In genomic region chr4:170087163-170087700, GRCh38 we compare ENCODE assay signal across 32 cellular contexts. TPM values are rescaled to one million over a fixed set of nuclear protein-coding genes. Genes with fewer than 3 reads are reported as not detected.
DNase-seq lines count a peak whose midpoint lies in the region; FAIRE-seq and TF ChIP-seq lines count a peak whose summit lies in the region.
"Had no signal": no experiment of that assay in that cellular context is flagged by ENCODE, and none has a peak within 500 bp of the region (broad histone marks: within the 10 kb centered on the region; RNA-seq: fewer than 3 reads in every experiment).

No MANE protein-coding gene starts in this region.

- WGBS in transverse colon (ENCODE audit: low coverage in 1 of 2), 2 donors = 70 to 73% methylated on average over 4 of the region's 4 CpGs

- no peaks in the 10 kb centered on the region for H3K9me3 ChIP-seq in transverse colon
- H3K9me3 ChIP-seq: body of pancreas, esophagus muscularis mucosa, HAP-1, SJCRH30, spleen had no signal

- no peak overlapping the region for H3K4me3 ChIP-seq in choroid plexus epithelial cell (ENCODE audit: low read depth, low read length)
- no peak overlapping the region for H3K4me3 ChIP-seq in transverse colon
- H3K4me3 ChIP-seq: BLaER1 treated with 17β-estradiol and CSF1 and Interleukin-3, amounts not matched to agents 10 nM and 100 nM; body of pancreas; esophagus muscularis mucosa; HAP-1; SJCRH30; spleen had no signal

- intact Hi-C loops in transverse colon (cut with DNase I; ENCODE audit: low total_unique reads) = no loop called here

- in situ Hi-C loops in transverse colon (cut with MboI; ENCODE audit: low pct_ligation_motif_present in 1 of 4, low pct_unique_long_range_greater_than_20kb in 1 of 4, low sequenced_read_pairs in 3 of 4) = no loop called here

- H3K4me3 Mint-ChIP-seq in neural crest cell = peak overlapping the region; percentile 71
- H3K4me3 Mint-ChIP-seq: activated CD8-positive, alpha-beta T cell treated with anti-CD3 and anti-CD28 coated beads for 36 hours; activated naive CD8-positive, alpha-beta T cell treated with anti-CD3 and anti-CD28 coated beads for 36 hours; naive B cell; stimulated activated effector memory CD8-positive, alpha-beta T cell treated with anti-CD3 and anti-CD28 coated beads, Interleukin-12 subunit alpha, Interleukin-12 subunit beta, amount 100 ng/mL, for 72 hours; T-helper 1 cell treated with Interleukin-12 subunit alpha and Interleukin-12 subunit beta and Interleukin-4 antibody, amounts not matched to agents 30 μg/mL and 1 μg/mL, for 36 hours had no signal

- TF ChIP-seq POLR2A in transverse colon (IDR thresholded peaks at IDR 0.05) = no peak

- TF ChIP-seq CTCF in D721Med (IDR thresholded peaks at IDR 0.05; ENCODE audit: insufficient read depth, missing control alignments) = no peak
- no peak for TF ChIP-seq CTCF in choroid plexus epithelial cell (conservative IDR thresholded peaks at IDR 0.05; ENCODE audit: low read depth, low read length)
- no peak for TF ChIP-seq CTCF in neural crest cell (conservative IDR thresholded peaks at IDR 0.05)
- TF ChIP-seq CTCF in GM10248 (IDR thresholded peaks at IDR 0.05; ENCODE audit: control extremely low read depth, extremely low read depth, low read depth, missing control alignments) = no peak
- no peak for TF ChIP-seq CTCF in transverse colon (IDR thresholded peaks at IDR 0.05)

- peaks cover 50% of the 10 kb centered on the region for H3K36me3 Mint-ChIP-seq in neural crest cell (ENCODE audit: low read depth)
- H3K36me3 Mint-ChIP-seq: activated naive CD8-positive, alpha-beta T cell treated with anti-CD3 and anti-CD28 coated beads for 36 hours; stimulated activated effector memory CD8-positive, alpha-beta T cell treated with anti-CD3 and anti-CD28 coated beads, Interleukin-12 subunit alpha, Interleukin-12 subunit beta, amount 100 ng/mL, for 72 hours had no signal

- H3K4me1 ChIP-seq in transverse colon = peaks cover 0 to 22% (median 11%) of the 10 kb centered on the region in 4 donors
- H3K4me1 ChIP-seq: SJCRH30 had no signal

- CTCF ChIA-PET in GM10248 (lab: Yijun Ruan, JAX) = interaction anchor here (1.0 kb wide), 1 partner anchor 277 kb away, joined by 3 read pairs; no protein-coding TSS in a partner anchor

- H3K27me3 ChIP-seq in transverse colon = no peaks in the 10 kb centered on the region
- H3K27me3 ChIP-seq: body of pancreas, esophagus muscularis mucosa, SJCRH30 had no signal

- peak; percentile 29 for FAIRE-seq in D721Med (lab: Jason Lieb, UNC)
- FAIRE-seq: colon, GM12891 had no signal

- H3K36me3 ChIP-seq in transverse colon = no peaks in the 10 kb centered on the region
- H3K36me3 ChIP-seq: spleen had no signal

- DNase-seq in D721Med (ENCODE audit: insufficient read length, low spot score) (no peak), NCI-H226 (peak; percentile 31), choroid plexus epithelial cell (ENCODE audit: low read depth) (peak; percentile 29), neural crest cell (ENCODE audit: low read depth, low spot score) (no peak), GM10248 (ENCODE audit: extremely low spot score) (no peak), transverse colon (no peak), mesenteric fat pad (ENCODE audit: low spot score) (no peak)
- DNase-seq: activated CD4-positive, alpha-beta T cell treated with anti-CD3 and anti-CD28 coated beads for 1 hour; activated CD8-positive, alpha-beta T cell treated with anti-CD3 and anti-CD28 coated beads for 36 hours; activated effector memory CD4-positive, alpha-beta T cell treated with Interleukin-2 at 50 U/mL for 16 hours; activated naive CD8-positive, alpha-beta T cell treated with anti-CD3 and anti-CD28 coated beads for 36 hours; body of pancreas; DND-41; effector memory CD4-positive, alpha-beta T cell; mesenchymal stem cell; MM.1S; naive B cell; NCI-H1694 treated with DMSO at 0.1 percent for 48 hours; NCI-H2171; NCI-H524 treated with DMSO at 0.1 percent for 48 hours; occipital lobe; SJCRH30; spleen; stimulated activated CD4-positive, alpha-beta T cell treated with anti-CD3 and anti-CD28 coated beads, Interleukin-2, amount 100 ng/mL, for 48 hours; substantia nigra had no signal

- peaks cover 46% of the 10 kb centered on the region for H3K4me1 Mint-ChIP-seq in neural crest cell
- H3K4me1 Mint-ChIP-seq: stimulated activated effector memory CD8-positive, alpha-beta T cell treated with anti-CD3 and anti-CD28 coated beads, Interleukin-12 subunit alpha, Interleukin-12 subunit beta, amount 100 ng/mL, for 72 hours had no signal

- POLR2A ChIA-PET in GM10248 (lab: Yijun Ruan, JAX) = no interaction called here

- no peak overlapping the region for H3K27ac Mint-ChIP-seq in neural crest cell (ENCODE audit: unreplicated experiment)
- H3K27ac Mint-ChIP-seq: activated CD8-positive, alpha-beta T cell treated with anti-CD3 and anti-CD28 coated beads for 36 hours; activated naive CD8-positive, alpha-beta T cell treated with anti-CD3 and anti-CD28 coated beads for 36 hours; naive B cell; stimulated activated effector memory CD8-positive, alpha-beta T cell treated with anti-CD3 and anti-CD28 coated beads, Interleukin-12 subunit alpha, Interleukin-12 subunit beta, amount 100 ng/mL, for 72 hours; T-helper 1 cell treated with Interleukin-12 subunit alpha and Interleukin-12 subunit beta and Interleukin-4 antibody, amounts not matched to agents 30 μg/mL and 1 μg/mL, for 36 hours had no signal

- H3K9me3 Mint-ChIP-seq in neural crest cell = no peaks in the 10 kb centered on the region
- H3K9me3 Mint-ChIP-seq: activated CD8-positive, alpha-beta T cell treated with anti-CD3 and anti-CD28 coated beads for 36 hours; activated naive CD8-positive, alpha-beta T cell treated with anti-CD3 and anti-CD28 coated beads for 36 hours; T-helper 1 cell treated with Interleukin-12 subunit alpha and Interleukin-12 subunit beta and Interleukin-4 antibody, amounts not matched to agents 30 μg/mL and 1 μg/mL, for 36 hours had no signal

- no peaks in the 10 kb centered on the region for H3K27me3 Mint-ChIP-seq in neural crest cell (ENCODE audit: low read depth)

- no peak for TF ChIP-seq EP300 in transverse colon (IDR thresholded peaks at IDR 0.05; ENCODE audit: low read depth)

- H3K27ac ChIP-seq in transverse colon = no peak overlapping the region
- H3K27ac ChIP-seq: BLaER1 treated with 17β-estradiol and CSF1 and Interleukin-3, amounts not matched to agents 10 nM and 100 nM; body of pancreas; esophagus muscularis mucosa; SJCRH30; spleen had no signal

RNA-seq across cellular contexts. Expression of gene AADAT, which starts 2.5 kb away (rescaled TPM):
- total RNA-seq in neural crest cell (30.7 and 32.5 TPM in 2 replicates), transverse colon (10 to 100 TPM in 1 of 4 donors, 1 to 10 TPM in 2, not detected in 1; 2.7 to 10.9 (median 4.0) TPM), mesenteric fat pad (2.0 TPM)
- total RNA-seq: activated CD8-positive, alpha-beta T cell treated with anti-CD3 and anti-CD28 coated beads for 36 hours had no signal

Comparison
In these comparisons a context has a peak if more than half of its experiments do, and no peak if none do; other contexts are left out.
1. DNase-seq: peak in NCI-H226 (single experiment) and choroid plexus epithelial cell (single experiment); none in D721Med (single experiment), neural crest cell (single experiment), GM10248 (single experiment), transverse colon (single experiment) and mesenteric fat pad (single experiment).